ENCODE assay signal across 28 cellular contexts in genomic region chr10:77556990-77557601, GRCh38.
DNase-seq lines count a peak whose midpoint lies in the region; TF ChIP-seq lines count a peak whose summit lies in the region.
"Had no signal": no experiment of that assay in that cellular context is flagged by ENCODE, and none has a peak within 500 bp of the region (broad histone marks: within the 10 kb centered on the region; RNA-seq: fewer than 3 reads in every experiment).

No MANE protein-coding gene starts in this region.

- H3K27me3 Mint-ChIP-seq in chondrocyte (ENCODE audit: low read depth): no peaks in the 10 kb centered on the region
- H3K27me3 Mint-ChIP-seq: activated CD4-positive, alpha-beta T cell treated with anti-CD3 and anti-CD28 coated beads, Interleukin-2, amount 10 ng/mL, durations not matched to agents 24 days and 14 days had no signal

- TF ChIP-seq CTCF in 22Rv1 (IDR thresholded peaks at IDR 0.05) (no peak), chondrocyte (IDR thresholded peaks at IDR 0.05) (no peak), dorsolateral prefrontal cortex (IDR thresholded peaks at IDR 0.05 in 54 of 56, conservative IDR thresholded peaks at IDR 0.05 in 2 of 56; ENCODE audit: low read depth in 1 of 56, partially characterized antibody in 56 of 56) (no peak)

- H3K27me3 ChIP-seq in dorsolateral prefrontal cortex: no peaks in the 10 kb centered on the region
- H3K27me3 ChIP-seq: cardiac muscle cell had no signal

- H3K27ac Mint-ChIP-seq in chondrocyte (ENCODE audit: unreplicated experiment): peak overlapping the region; percentile 96
- H3K27ac Mint-ChIP-seq: activated CD4-positive, alpha-beta T cell treated with anti-CD3 and anti-CD28 coated beads, Interleukin-2, amount 10 ng/mL, durations not matched to agents 24 days and 14 days; activated CD8-positive, alpha-beta memory T cell treated with anti-CD3 and anti-CD28 coated beads, Interleukin-2, amount 10 ng/mL, durations not matched to agents 7 days and 5 days; activated naive CD4-positive, alpha-beta T cell treated with anti-CD3 and anti-CD28 coated beads for 36 hours; activated T-cell treated with anti-CD3 and anti-CD28 coated beads, Interleukin-2, amount 50 U/mL, for 72 hours; endodermal cell; natural killer cell treated with Interleukin-12 subunit alpha and Interleukin-12 subunit beta and Interleukin-15 and Interleukin-18, amount 100 ng/mL, for 72 hours had no signal

- H3K9me3 Mint-ChIP-seq in chondrocyte (ENCODE audit: low read depth): no peaks in the 10 kb centered on the region
- H3K9me3 Mint-ChIP-seq: activated CD4-positive, alpha-beta T cell treated with anti-CD3 and anti-CD28 coated beads, Interleukin-2, amount 10 ng/mL, durations not matched to agents 24 days and 14 days; activated naive CD4-positive, alpha-beta T cell treated with anti-CD3 and anti-CD28 coated beads for 36 hours; activated T-cell treated with anti-CD3 and anti-CD28 coated beads, Interleukin-2, amount 50 U/mL, for 72 hours; endodermal cell; natural killer cell treated with Interleukin-12 subunit alpha and Interleukin-12 subunit beta and Interleukin-15 and Interleukin-18, amount 100 ng/mL, for 72 hours had no signal

- POLR2A ChIA-PET in HEK293T (lab: Yijun Ruan, JAX): no interaction called here

- DNase-seq in HEK293T (ENCODE audit: extremely low spot score) (no peak), chondrocyte (ENCODE audit: low spot score) (no peak), retina (peak; percentile 91), dorsolateral prefrontal cortex (no peak), HUDEP-2 (lab: John Stamatoyannopoulos, UW; ENCODE audit: unreplicated experiment in 76 of 76) (no peak), COLO829 (ENCODE audit: low spot score) (no peak)
- no peak for DNase-seq in activated CD4-positive, alpha-beta T cell treated with anti-CD3 and anti-CD28 coated beads, Interleukin-2, amount 50 U/mL, for 48 hours
- DNase-seq: activated CD4-positive, alpha-beta T cell treated with anti-CD3 and anti-CD28 coated beads, Interleukin-2, amount 10 ng/mL, durations not matched to agents 24 days and 14 days; activated CD8-positive, alpha-beta memory T cell treated with anti-CD3 and anti-CD28 coated beads, Interleukin-2, amount 10 ng/mL, durations not matched to agents 7 days and 5 days; activated naive CD4-positive, alpha-beta T cell treated with anti-CD3 and anti-CD28 coated beads for 36 hours; activated T-cell treated with anti-CD3 and anti-CD28 coated beads, Interleukin-2, amount 50 U/mL, for 72 hours; cortex of kidney; endodermal cell; esophagus squamous epithelium; GM23248; islet precursor cell; KBM-7; midbrain; MM.1S; NCI-H1694; NCI-H2171 treated with DMSO at 0.1 percent for 48 hours; NCI-H82; posterior cingulate gyrus; WERI-Rb-1 had no signal

- H3K27ac ChIP-seq in 22Rv1 (peak overlapping the region; percentile 43), dorsolateral prefrontal cortex (peak overlapping the region in 12 of 59 donors; percentile 21 to 84 (median 57))
- H3K27ac ChIP-seq: cardiac muscle cell, GM23248, WERI-Rb-1 had no signal

- CTCF ChIA-PET in HEK293T (lab: Yijun Ruan, JAX): no interaction called here

- peaks cover 66% of the 10 kb centered on the region for H3K4me1 Mint-ChIP-seq in chondrocyte (ENCODE audit: low read depth)
- H3K4me1 Mint-ChIP-seq: endodermal cell had no signal

- intact Hi-C loops in dorsolateral prefrontal cortex (cut with DNase I): no loop called here

- H3K36me3 Mint-ChIP-seq in chondrocyte (ENCODE audit: low read depth): peaks cover 1% of the 10 kb centered on the region
- H3K36me3 Mint-ChIP-seq: activated CD8-positive, alpha-beta memory T cell treated with anti-CD3 and anti-CD28 coated beads, Interleukin-2, amount 10 ng/mL, durations not matched to agents 7 days and 5 days; CD14-positive monocyte; natural killer cell treated with Interleukin-12 subunit alpha and Interleukin-12 subunit beta and Interleukin-15 and Interleukin-18, amount 100 ng/mL, for 72 hours had no signal

- H3K4me3 ChIP-seq in dorsolateral prefrontal cortex: no peak overlapping the region
- H3K4me3 ChIP-seq: cardiac muscle cell, esophagus squamous epithelium, GM23248 had no signal

- no peak overlapping the region for H3K4me3 Mint-ChIP-seq in chondrocyte (ENCODE audit: unreplicated experiment)
- H3K4me3 Mint-ChIP-seq: activated CD4-positive, alpha-beta T cell treated with anti-CD3 and anti-CD28 coated beads, Interleukin-2, amount 10 ng/mL, durations not matched to agents 24 days and 14 days; activated CD8-positive, alpha-beta memory T cell treated with anti-CD3 and anti-CD28 coated beads, Interleukin-2, amount 10 ng/mL, durations not matched to agents 7 days and 5 days; activated naive CD4-positive, alpha-beta T cell treated with anti-CD3 and anti-CD28 coated beads for 36 hours; activated T-cell treated with anti-CD3 and anti-CD28 coated beads, Interleukin-2, amount 50 U/mL, for 72 hours; CD14-positive monocyte; endodermal cell; natural killer cell treated with Interleukin-12 subunit alpha and Interleukin-12 subunit beta and Interleukin-15 and Interleukin-18, amount 100 ng/mL, for 72 hours had no signal

TF ChIP-seq in HEK293T, 16 proteins besides CTCF, POLR2A, EP300 and RAD21:
- TF ChIP-seq LEF1 (IDR thresholded peaks at IDR 0.05; ENCODE audit: borderline replicate concordance): no peak
- peak; percentile 71 for TF ChIP-seq PKNOX1 (IDR thresholded peaks at IDR 0.05)
